ENCODE assay signal across 8 cellular contexts in the genomic region with DNA sequence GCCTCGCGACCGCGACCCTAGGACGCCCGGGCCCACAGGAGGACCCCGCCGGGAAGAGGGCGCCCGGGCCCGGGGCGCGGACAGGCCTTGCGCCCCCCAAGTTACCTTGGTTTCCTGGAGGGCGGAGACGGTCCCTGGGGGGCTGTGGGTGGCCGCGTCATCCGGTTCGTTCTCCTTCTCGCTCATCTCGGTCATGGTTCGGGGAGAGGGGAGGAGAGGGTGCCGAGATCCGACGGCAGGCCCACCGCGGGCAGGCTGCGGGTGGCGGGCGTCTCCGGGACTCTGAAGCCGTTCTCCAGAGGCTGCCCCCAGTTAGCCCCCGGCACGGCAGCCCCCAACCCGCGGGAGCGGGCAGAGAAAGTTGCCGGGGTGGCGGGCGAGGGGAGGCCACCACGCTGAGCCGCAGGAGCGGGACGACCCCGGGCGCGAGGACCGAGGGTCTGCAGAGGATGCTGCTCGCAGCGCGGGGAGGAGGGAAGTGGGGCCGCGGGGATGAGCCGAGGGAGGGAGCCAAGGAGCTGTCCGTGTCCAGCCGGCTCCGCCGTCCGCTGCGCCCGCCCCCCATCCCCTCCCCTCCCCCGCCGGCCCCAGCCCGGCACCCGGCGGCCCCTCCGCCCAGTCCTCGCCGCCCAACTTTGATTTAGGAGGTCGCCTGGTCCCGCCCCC. TPM values are rescaled to one million over a fixed set of nuclear protein-coding genes. Genes with fewer than 3 reads are reported as not detected.
DNase-seq lines count a peak whose midpoint lies in the region; ATAC-seq and TF ChIP-seq lines count a peak whose summit lies in the region.

A gene with protein sequence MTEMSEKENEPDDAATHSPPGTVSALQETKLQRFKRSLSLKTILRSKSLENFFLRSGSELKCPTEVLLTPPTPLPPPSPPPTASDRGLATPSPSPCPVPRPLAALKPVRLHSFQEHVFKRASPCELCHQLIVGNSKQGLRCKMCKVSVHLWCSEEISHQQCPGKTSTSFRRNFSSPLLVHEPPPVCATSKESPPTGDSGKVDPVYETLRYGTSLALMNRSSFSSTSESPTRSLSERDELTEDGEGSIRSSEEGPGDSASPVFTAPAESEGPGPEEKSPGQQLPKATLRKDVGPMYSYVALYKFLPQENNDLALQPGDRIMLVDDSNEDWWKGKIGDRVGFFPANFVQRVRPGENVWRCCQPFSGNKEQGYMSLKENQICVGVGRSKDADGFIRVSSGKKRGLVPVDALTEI (minus strand): TSS at position 638 of the 666 bp plus-strand sequence. CDS start 443 bp downstream, at position 195.

- peaks cover 8% of the 10 kb centered on the region for H3K4me1 Mint-ChIP-seq in activated CD8-positive, alpha-beta memory T cell treated with anti-CD3 and anti-CD28 coated beads, Interleukin-2, amount 10 ng/mL, durations not matched to agents 7 days and 5 days
- H3K4me1 Mint-ChIP-seq in brain (peaks cover 30% of the 10 kb centered on the region), memory B cell (peaks cover 14% of the 10 kb centered on the region)

- H3K4me1 ChIP-seq in tibial artery = peaks cover 0 to 65% (median 47%) of the 10 kb centered on the region in 4 donors

- peaks cover 0 to 7% (median 0%) of the 10 kb centered on the region in 3 donors for H3K36me3 ChIP-seq in tibial artery

- H3K27ac Mint-ChIP-seq in activated CD8-positive, alpha-beta memory T cell treated with anti-CD3 and anti-CD28 coated beads, Interleukin-2, amount 10 ng/mL, durations not matched to agents 7 days and 5 days = no peak within 1 kb of the TSS
- H3K27ac Mint-ChIP-seq in brain = peak within 1 kb of the TSS; percentile 34 to 68 (median 51)
- no peak within 1 kb of the TSS for H3K27ac Mint-ChIP-seq in memory B cell

- H3K9me3 Mint-ChIP-seq in activated CD8-positive, alpha-beta memory T cell treated with anti-CD3 and anti-CD28 coated beads, Interleukin-2, amount 10 ng/mL, durations not matched to agents 7 days and 5 days (ENCODE audit: low read depth) = no peaks in the 10 kb centered on the region
- peaks cover 0 to 4% (median 0%) of the 10 kb centered on the region in 5 experiments for H3K9me3 Mint-ChIP-seq in brain
- H3K9me3 Mint-ChIP-seq in memory B cell = no peaks in the 10 kb centered on the region

- no peaks in the 10 kb centered on the region for H3K36me3 Mint-ChIP-seq in activated CD8-positive, alpha-beta memory T cell treated with anti-CD3 and anti-CD28 coated beads, Interleukin-2, amount 10 ng/mL, durations not matched to agents 7 days and 5 days
- H3K36me3 Mint-ChIP-seq in brain (no peaks in the 10 kb centered on the region), memory B cell (no peaks in the 10 kb centered on the region)

- no peaks in the 10 kb centered on the region for H3K9me3 ChIP-seq in tibial artery

- peak within 1 kb of the TSS; percentile 93 to 94 for H3K27ac ChIP-seq in tibial artery

- TF ChIP-seq CTCF in brain (conservative IDR thresholded peaks at IDR 0.05) (no peak), tibial artery (IDR thresholded peaks at IDR 0.05) (no peak)

- peak within 1 kb of the TSS; percentile 55 for H3K4me3 Mint-ChIP-seq in activated CD8-positive, alpha-beta memory T cell treated with anti-CD3 and anti-CD28 coated beads, Interleukin-2, amount 10 ng/mL, durations not matched to agents 7 days and 5 days
- H3K4me3 Mint-ChIP-seq in brain (peak within 1 kb of the TSS; percentile 85 to 88 (median 88)), memory B cell (peak within 1 kb of the TSS; percentile 85)

- H3K27me3 ChIP-seq in tibial artery = no peaks in the 10 kb centered on the region

- DNase-seq in activated CD8-positive, alpha-beta memory T cell treated with anti-CD3 and anti-CD28 coated beads, Interleukin-2, amount 10 ng/mL, durations not matched to agents 7 days and 5 days = no peak
- DNase-seq in activated CD8-positive, alpha-beta memory T cell treated with anti-CD3 and anti-CD28 coated beads for 24 hours = no peak
- peak in 1 of 2 donors; percentile 47 for DNase-seq in memory B cell (ENCODE audit: low spot score in 2 of 2)
- DNase-seq in tibial artery = no peak
- no peak for DNase-seq in globus pallidus (ENCODE audit: low spot score)
- no peak for DNase-seq in HUDEP-2 (lab: John Stamatoyannopoulos, UW; ENCODE audit: unreplicated experiment in 76 of 76)
- DNase-seq in SKM-1 treated with dmso at 0.1 percent for 144 hours (lab: John Stamatoyannopoulos, UW; ENCODE audit: unreplicated experiment) = no peak

- peak within 1 kb of the TSS; percentile 64 to 74 for H3K4me3 ChIP-seq in tibial artery

- H3K27me3 Mint-ChIP-seq in activated CD8-positive, alpha-beta memory T cell treated with anti-CD3 and anti-CD28 coated beads, Interleukin-2, amount 10 ng/mL, durations not matched to agents 7 days and 5 days = peaks cover 48% of the 10 kb centered on the region
- H3K27me3 Mint-ChIP-seq in brain (peaks cover 58% of the 10 kb centered on the region), memory B cell (peaks cover 27% of the 10 kb centered on the region)

- intact Hi-C loops in tibial artery (cut with DNase I; ENCODE audit: low total_unique reads) = no loop called here

- peak; percentile 32 for ATAC-seq in activated CD8-positive, alpha-beta memory T cell treated with anti-CD3 and anti-CD28 coated beads, Interleukin-2, amount 10 ng/mL, durations not matched to agents 7 days and 5 days
- peak; percentile 80 for ATAC-seq in memory B cell (ENCODE audit: low read depth)

- CTCF ChIA-PET in activated CD8-positive, alpha-beta memory T cell treated with anti-CD3 and anti-CD28 coated beads, Interleukin-2, amount 10 ng/mL, durations not matched to agents 7 days and 5 days (lab: Charles Lee) = interaction anchor here (0.8 to 30.8 kb wide), 5 partner anchors 10 to 668 kb away, joined by 3 to 670 read pairs (median 8); no protein-coding TSS in a partner anchor

RNA-seq across cellular contexts. Expression of the gene that starts here (rescaled TPM):
- total RNA-seq in activated CD8-positive, alpha-beta memory T cell treated with anti-CD3 and anti-CD28 coated beads, Interleukin-2, amount 10 ng/mL, durations not matched to agents 7 days and 5 days = not detected
- 19.5 TPM for polyA plus RNA-seq in brain (ENCODE audit: insufficient read depth, low read depth, low replicate concordance)

Comparison
In these comparisons a context has a peak if more than half of its experiments do, and no peak if none do; other contexts are left out.
1. Peak in ATAC-seq in activated CD8-positive, alpha-beta memory T cell treated with anti-CD3 and anti-CD28 coated beads, Interleukin-2, amount 10 ng/mL, durations not matched to agents 7 days and 5 days; RNA of the gene not detected or under 1 TPM.
2. H3K27ac Mint-ChIP-seq: peak in brain (5 of 5); none in activated CD8-positive, alpha-beta memory T cell treated with anti-CD3 and anti-CD28 coated beads, Interleukin-2, amount 10 ng/mL, durations not matched to agents 7 days and 5 days (single experiment) and memory B cell (single experiment).
3. Peak in every context shown above with its lines, with median percentiles within 50 percentile points of each other: H3K4me3 Mint-ChIP-seq.